In the genomic region with DNA sequence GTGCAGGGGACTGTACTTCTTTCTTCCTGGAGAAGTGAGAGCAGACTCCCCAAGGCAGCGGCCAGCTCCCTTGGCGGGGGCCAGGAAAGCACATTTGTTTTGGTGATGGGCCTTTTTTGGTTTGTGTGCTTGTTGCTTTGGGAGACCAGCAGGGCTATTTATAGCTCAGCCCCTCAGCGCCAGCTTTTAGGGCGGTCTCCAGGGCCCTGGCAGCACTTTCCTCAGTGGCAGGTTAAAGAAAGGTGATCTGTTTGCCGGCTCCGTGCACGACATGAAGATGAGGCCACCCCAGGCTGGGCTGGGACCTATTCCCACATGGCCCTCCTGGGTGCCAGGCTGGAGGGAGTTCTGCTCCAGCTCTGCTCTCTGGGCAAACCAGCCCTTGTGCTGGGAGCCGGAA, we compare ENCODE assay signal across 32 cellular contexts. TPM values are rescaled to one million over a fixed set of nuclear protein-coding genes. Genes with fewer than 3 reads are reported as not detected.
"Had no signal": no experiment of that assay in that cellular context is flagged by ENCODE, and none has a peak within 500 bp of the region (broad histone marks: within the 10 kb centered on the region; RNA-seq: fewer than 3 reads in every experiment).

No MANE protein-coding gene starts in this region.

- H3K27ac ChIP-seq: colonic mucosa, esophagus muscularis mucosa, foreskin keratinocyte, gastroesophageal sphincter, ovary, suprapubic skin, transverse colon, upper lobe of right lung, uterus had no signal

- H3K27ac Mint-ChIP-seq: dendritic cell treated with granulocyte-macrophage colony-stimulating factor and Interleukin-4, amounts not matched to agents 40 ng/mL and 50 ng/mL, for 4 days; naive thymus-derived CD8-positive, alpha-beta T cell; nephron progenitor cell; stimulated activated naive CD8-positive, alpha-beta T cell treated with anti-CD3 and anti-CD28 coated beads, Interleukin-15, amount 100 ng/mL, for 72 hours had no signal

- H3K4me3 ChIP-seq: colonic mucosa, esophagus muscularis mucosa, gastroesophageal sphincter, ovary, smooth muscle cell, suprapubic skin, transverse colon, upper lobe of right lung, uterus had no signal

- ATAC-seq: foreskin keratinocyte; gastroesophageal sphincter; naive thymus-derived CD8-positive, alpha-beta T cell; sciatic nerve; stimulated activated naive CD8-positive, alpha-beta T cell treated with anti-CD3 and anti-CD28 coated beads, Interleukin-15, amount 100 ng/mL, for 72 hours; upper lobe of right lung had no signal

- DNase-seq: colonic mucosa; effector CD8-positive, alpha-beta T cell; foreskin keratinocyte; glutamatergic neuron; mesendoderm; naive thymus-derived CD8-positive, alpha-beta T cell; nephron progenitor cell; occipital lobe; ovary; retina; stimulated activated CD4-positive, alpha-beta T cell treated with anti-CD3 and anti-CD28 coated beads, Interleukin-12 subunit alpha, Interleukin-12 subunit beta, amount 100 ng/mL, for 4 hours; stimulated activated CD4-positive, alpha-beta T cell treated with anti-CD3 and anti-CD28 coated beads, Interleukin-1b, Interleukin-23, amount 100 ng/mL, for 48 hours; stimulated activated CD4-positive, alpha-beta T cell treated with anti-CD3 and anti-CD28 coated beads, Interleukin-4, amount 100 ng/mL, for 1 hour; stimulated activated CD8-positive, alpha-beta memory T cell treated with anti-CD3 and anti-CD28 coated beads, Interleukin-4, amount 100 ng/mL, for 48 hours; stimulated activated naive CD4-positive, alpha-beta T cell; stimulated activated naive CD8-positive, alpha-beta T cell treated with anti-CD3 and anti-CD28 coated beads, Interleukin-15, amount 100 ng/mL, for 72 hours; transverse colon; upper lobe of right lung had no signal

- H3K36me3 Mint-ChIP-seq: naive thymus-derived CD8-positive, alpha-beta T cell had no signal

- H3K4me1 ChIP-seq: colonic mucosa, foreskin keratinocyte, suprapubic skin, transverse colon, upper lobe of right lung, uterus had no signal

- H3K4me1 Mint-ChIP-seq: naive thymus-derived CD8-positive, alpha-beta T cell; nephron progenitor cell; stimulated activated naive CD8-positive, alpha-beta T cell treated with anti-CD3 and anti-CD28 coated beads, Interleukin-15, amount 100 ng/mL, for 72 hours had no signal

- H3K27me3 ChIP-seq: colonic mucosa, foreskin keratinocyte, ovary, transverse colon, uterus had no signal

- H3K9me3 ChIP-seq: colonic mucosa, esophagus muscularis mucosa, gastroesophageal sphincter, ovary, suprapubic skin, transverse colon, upper lobe of right lung, uterus had no signal

- H3K4me3 Mint-ChIP-seq: dendritic cell treated with granulocyte-macrophage colony-stimulating factor and Interleukin-4, amounts not matched to agents 40 ng/mL and 50 ng/mL, for 4 days; naive thymus-derived CD8-positive, alpha-beta T cell; nephron progenitor cell; stimulated activated naive CD8-positive, alpha-beta T cell treated with anti-CD3 and anti-CD28 coated beads, Interleukin-15, amount 100 ng/mL, for 72 hours had no signal

- H3K36me3 ChIP-seq: colonic mucosa, esophagus muscularis mucosa, gastroesophageal sphincter, ovary, suprapubic skin, transverse colon, upper lobe of right lung, uterus had no signal

- H3K9me3 Mint-ChIP-seq: dendritic cell treated with granulocyte-macrophage colony-stimulating factor and Interleukin-4, amounts not matched to agents 40 ng/mL and 50 ng/mL, for 4 days; nephron progenitor cell; stimulated activated naive CD8-positive, alpha-beta T cell treated with anti-CD3 and anti-CD28 coated beads, Interleukin-15, amount 100 ng/mL, for 72 hours had no signal

- H3K4me2 ChIP-seq: smooth muscle cell had no signal

RNA-seq across cellular contexts. Expression of a gene that starts 21.8 kb away (rescaled TPM):
- total RNA-seq: chondrocyte; colonic mucosa; endothelial cell of umbilical vein; epithelial cell of proximal tubule; esophagus muscularis mucosa; fibroblast of lung; lung microvascular endothelial cell; myocyte; naive thymus-derived CD8-positive, alpha-beta T cell; pulmonary artery endothelial cell; smooth muscle cell; transverse colon had no signal
- polyA plus RNA-seq: endothelial cell of umbilical vein; naive thymus-derived CD8-positive, alpha-beta T cell; smooth muscle cell had no signal
